Comparison of ENCODE assay signal across 16 cellular contexts in genomic region chrX:66863721-66864120, GRCh38.
"Had no signal": no experiment of that assay in that cellular context is flagged by ENCODE, and none has a peak within 500 bp of the region (broad histone marks: within the 10 kb centered on the region; RNA-seq: fewer than 3 reads in every experiment).

No MANE protein-coding gene starts in this region.

- H3K4me1 ChIP-seq: esophagus squamous epithelium, heart right ventricle, suprapubic skin, upper lobe of left lung had no signal

- H3K9me3 ChIP-seq: esophagus squamous epithelium, suprapubic skin, upper lobe of left lung had no signal

- DNase-seq: activated CD4-positive, alpha-beta T cell treated with anti-CD3 and anti-CD28 coated beads, Interleukin-2, amount 10 ng/mL, durations not matched to agents 7 days and 5 days; activated CD8-positive, alpha-beta T cell treated with anti-CD3 and anti-CD28 coated beads, Interleukin-2, amount 10 ng/mL, durations not matched to agents 7 days and 5 days; activated naive CD4-positive, alpha-beta T cell treated with Interleukin-2 at 50 U/mL for 16 hours; activated naive CD8-positive, alpha-beta T cell treated with anti-CD3 and anti-CD28 coated beads, Interleukin-2, amount 10 ng/mL, durations not matched to agents 7 days and 5 days; activated T-cell treated with anti-CD3 and anti-CD28 coated beads, Interleukin-2, amount 50 U/mL, for 24 hours; effector CD4-positive, alpha-beta T cell; esophagus squamous epithelium; occipital lobe; stimulated activated CD4-positive, alpha-beta T cell treated with anti-CD3 and anti-CD28 coated beads, Interleukin-2, amount 100 ng/mL, for 24 hours; stimulated activated naive CD8-positive, alpha-beta T cell treated with anti-CD3 and anti-CD28 coated beads, Interleukin-15, Interleukin-2, amounts not matched to agents 100 U/mL and 50 U/mL, for 24 hours; T-helper 1 cell; T-helper 9 cell had no signal

- H3K27me3 ChIP-seq: esophagus squamous epithelium, suprapubic skin, upper lobe of left lung had no signal

- ATAC-seq: activated CD4-positive, CD25-positive, alpha-beta regulatory T cell treated with anti-CD3 and anti-CD28 coated beads, Interleukin-2, amount 50 U/mL, for 24 hours; activated CD8-positive, alpha-beta T cell treated with anti-CD3 and anti-CD28 coated beads, Interleukin-2, amount 10 ng/mL, durations not matched to agents 7 days and 5 days; heart right ventricle; stimulated activated naive CD8-positive, alpha-beta T cell treated with anti-CD3 and anti-CD28 coated beads, Interleukin-15, Interleukin-2, amounts not matched to agents 100 U/mL and 50 U/mL, for 24 hours had no signal

- H3K27ac ChIP-seq: esophagus squamous epithelium, heart right ventricle, suprapubic skin, upper lobe of left lung had no signal

- H3K36me3 ChIP-seq: esophagus squamous epithelium, heart right ventricle, suprapubic skin, upper lobe of left lung had no signal

- H3K4me3 ChIP-seq: esophagus squamous epithelium, heart right ventricle, suprapubic skin, upper lobe of left lung had no signal
